ENCODE assay signal across 2 cellular contexts in the genomic region with DNA sequence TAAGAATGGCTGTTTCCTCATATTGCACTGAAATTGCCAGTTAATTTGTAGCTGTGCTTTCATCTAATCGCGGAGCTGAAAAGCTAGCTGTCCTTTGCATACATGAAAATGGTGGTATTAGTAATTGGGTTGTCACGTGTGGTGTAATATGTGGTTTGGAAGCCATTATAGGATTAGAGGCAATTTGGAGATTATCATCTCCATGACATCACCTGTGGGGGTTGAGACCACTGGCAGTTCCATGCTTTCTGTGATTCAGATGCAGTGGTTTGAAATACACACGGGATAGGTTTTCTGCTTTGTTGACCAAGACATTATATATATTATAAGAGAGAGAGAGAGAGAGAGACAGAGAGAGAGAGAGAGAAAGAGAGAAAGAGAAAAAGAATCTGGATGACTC.
TF ChIP-seq lines count a peak whose summit lies in the region.

No MANE protein-coding gene starts in this region.

TF ChIP-seq in SK-N-SH, 30 proteins besides CTCF, POLR2A, EP300 and RAD21 (continued from another document):
- TF ChIP-seq, protein P1, sequence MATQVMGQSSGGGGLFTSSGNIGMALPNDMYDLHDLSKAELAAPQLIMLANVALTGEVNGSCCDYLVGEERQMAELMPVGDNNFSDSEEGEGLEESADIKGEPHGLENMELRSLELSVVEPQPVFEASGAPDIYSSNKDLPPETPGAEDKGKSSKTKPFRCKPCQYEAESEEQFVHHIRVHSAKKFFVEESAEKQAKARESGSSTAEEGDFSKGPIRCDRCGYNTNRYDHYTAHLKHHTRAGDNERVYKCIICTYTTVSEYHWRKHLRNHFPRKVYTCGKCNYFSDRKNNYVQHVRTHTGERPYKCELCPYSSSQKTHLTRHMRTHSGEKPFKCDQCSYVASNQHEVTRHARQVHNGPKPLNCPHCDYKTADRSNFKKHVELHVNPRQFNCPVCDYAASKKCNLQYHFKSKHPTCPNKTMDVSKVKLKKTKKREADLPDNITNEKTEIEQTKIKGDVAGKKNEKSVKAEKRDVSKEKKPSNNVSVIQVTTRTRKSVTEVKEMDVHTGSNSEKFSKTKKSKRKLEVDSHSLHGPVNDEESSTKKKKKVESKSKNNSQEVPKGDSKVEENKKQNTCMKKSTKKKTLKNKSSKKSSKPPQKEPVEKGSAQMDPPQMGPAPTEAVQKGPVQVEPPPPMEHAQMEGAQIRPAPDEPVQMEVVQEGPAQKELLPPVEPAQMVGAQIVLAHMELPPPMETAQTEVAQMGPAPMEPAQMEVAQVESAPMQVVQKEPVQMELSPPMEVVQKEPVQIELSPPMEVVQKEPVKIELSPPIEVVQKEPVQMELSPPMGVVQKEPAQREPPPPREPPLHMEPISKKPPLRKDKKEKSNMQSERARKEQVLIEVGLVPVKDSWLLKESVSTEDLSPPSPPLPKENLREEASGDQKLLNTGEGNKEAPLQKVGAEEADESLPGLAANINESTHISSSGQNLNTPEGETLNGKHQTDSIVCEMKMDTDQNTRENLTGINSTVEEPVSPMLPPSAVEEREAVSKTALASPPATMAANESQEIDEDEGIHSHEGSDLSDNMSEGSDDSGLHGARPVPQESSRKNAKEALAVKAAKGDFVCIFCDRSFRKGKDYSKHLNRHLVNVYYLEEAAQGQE (IDR thresholded peaks at IDR 0.05; ENCODE audit: low read depth, low read length), result no peak
- TF ChIP-seq SIN3A (IDR thresholded peaks at IDR 0.05; ENCODE audit: borderline replicate concordance, low read depth, low read length) (no peak), MXI1 (IDR thresholded peaks at IDR 0.05; ENCODE audit: low read depth, low read length) (no peak), RCOR1 (IDR thresholded peaks at IDR 0.05; ENCODE audit: low read length) (no peak), FOXJ3 (CRISPR knock-in tag; IDR thresholded peaks at IDR 0.05) (no peak), RFX5 (IDR thresholded peaks at IDR 0.05; ENCODE audit: low read length) (no peak), FOSL2 (IDR thresholded peaks at IDR 0.05; ENCODE audit: borderline replicate concordance, low read depth) (no peak), POLR2AphosphoS5 (IDR thresholded peaks at IDR 0.05; ENCODE audit: low read depth, low read length) (no peak)
- TF ChIP-seq, protein P2, sequence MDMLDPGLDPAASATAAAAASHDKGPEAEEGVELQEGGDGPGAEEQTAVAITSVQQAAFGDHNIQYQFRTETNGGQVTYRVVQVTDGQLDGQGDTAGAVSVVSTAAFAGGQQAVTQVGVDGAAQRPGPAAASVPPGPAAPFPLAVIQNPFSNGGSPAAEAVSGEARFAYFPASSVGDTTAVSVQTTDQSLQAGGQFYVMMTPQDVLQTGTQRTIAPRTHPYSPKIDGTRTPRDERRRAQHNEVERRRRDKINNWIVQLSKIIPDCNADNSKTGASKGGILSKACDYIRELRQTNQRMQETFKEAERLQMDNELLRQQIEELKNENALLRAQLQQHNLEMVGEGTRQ (IDR thresholded peaks at IDR 0.05; ENCODE audit: borderline replicate concordance, low read depth, low read length), result no peak
- TF ChIP-seq, protein P3, sequence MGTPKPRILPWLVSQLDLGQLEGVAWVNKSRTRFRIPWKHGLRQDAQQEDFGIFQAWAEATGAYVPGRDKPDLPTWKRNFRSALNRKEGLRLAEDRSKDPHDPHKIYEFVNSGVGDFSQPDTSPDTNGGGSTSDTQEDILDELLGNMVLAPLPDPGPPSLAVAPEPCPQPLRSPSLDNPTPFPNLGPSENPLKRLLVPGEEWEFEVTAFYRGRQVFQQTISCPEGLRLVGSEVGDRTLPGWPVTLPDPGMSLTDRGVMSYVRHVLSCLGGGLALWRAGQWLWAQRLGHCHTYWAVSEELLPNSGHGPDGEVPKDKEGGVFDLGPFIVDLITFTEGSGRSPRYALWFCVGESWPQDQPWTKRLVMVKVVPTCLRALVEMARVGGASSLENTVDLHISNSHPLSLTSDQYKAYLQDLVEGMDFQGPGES (IDR thresholded peaks at IDR 0.05; ENCODE audit: low read depth, low read length), result no peak

TF ChIP-seq in SK-N-SH treated with all-trans-retinoic acid at 6 μM for 48 hours, 23 proteins besides CTCF, POLR2A, EP300 and RAD21 (continued from another document):
- TF ChIP-seq, protein P4, sequence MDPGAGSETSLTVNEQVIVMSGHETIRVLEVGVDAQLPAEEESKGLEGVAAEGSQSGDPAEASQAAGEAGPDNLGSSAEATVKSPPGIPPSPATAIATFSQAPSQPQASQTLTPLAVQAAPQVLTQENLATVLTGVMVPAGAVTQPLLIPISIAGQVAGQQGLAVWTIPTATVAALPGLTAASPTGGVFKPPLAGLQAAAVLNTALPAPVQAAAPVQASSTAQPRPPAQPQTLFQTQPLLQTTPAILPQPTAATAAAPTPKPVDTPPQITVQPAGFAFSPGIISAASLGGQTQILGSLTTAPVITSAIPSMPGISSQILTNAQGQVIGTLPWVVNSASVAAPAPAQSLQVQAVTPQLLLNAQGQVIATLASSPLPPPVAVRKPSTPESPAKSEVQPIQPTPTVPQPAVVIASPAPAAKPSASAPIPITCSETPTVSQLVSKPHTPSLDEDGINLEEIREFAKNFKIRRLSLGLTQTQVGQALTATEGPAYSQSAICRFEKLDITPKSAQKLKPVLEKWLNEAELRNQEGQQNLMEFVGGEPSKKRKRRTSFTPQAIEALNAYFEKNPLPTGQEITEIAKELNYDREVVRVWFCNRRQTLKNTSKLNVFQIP (CRISPR knock-in tag; IDR thresholded peaks at IDR 0.05; ENCODE audit: borderline replicate concordance, low read depth), result no peak
- no peak for TF ChIP-seq SNAI2 (CRISPR knock-in tag; IDR thresholded peaks at IDR 0.05)
- no peak for TF ChIP-seq ZNF565 (CRISPR knock-in tag; conservative IDR thresholded peaks at IDR 0.05; ENCODE audit: low read depth)
- no peak for TF ChIP-seq ESRRG (CRISPR knock-in tag; IDR thresholded peaks at IDR 0.05)
- TF ChIP-seq BACH2 (CRISPR knock-in tag; IDR thresholded peaks at IDR 0.05; ENCODE audit: borderline replicate concordance), result no peak
- no peak for TF ChIP-seq OSR1 (CRISPR knock-in tag; IDR thresholded peaks at IDR 0.05)
- no peak for TF ChIP-seq ZFP30 (CRISPR knock-in tag; IDR thresholded peaks at IDR 0.05)
- TF ChIP-seq ZFP3 (CRISPR knock-in tag; IDR thresholded peaks at IDR 0.05), result no peak
- TF ChIP-seq, protein P5, sequence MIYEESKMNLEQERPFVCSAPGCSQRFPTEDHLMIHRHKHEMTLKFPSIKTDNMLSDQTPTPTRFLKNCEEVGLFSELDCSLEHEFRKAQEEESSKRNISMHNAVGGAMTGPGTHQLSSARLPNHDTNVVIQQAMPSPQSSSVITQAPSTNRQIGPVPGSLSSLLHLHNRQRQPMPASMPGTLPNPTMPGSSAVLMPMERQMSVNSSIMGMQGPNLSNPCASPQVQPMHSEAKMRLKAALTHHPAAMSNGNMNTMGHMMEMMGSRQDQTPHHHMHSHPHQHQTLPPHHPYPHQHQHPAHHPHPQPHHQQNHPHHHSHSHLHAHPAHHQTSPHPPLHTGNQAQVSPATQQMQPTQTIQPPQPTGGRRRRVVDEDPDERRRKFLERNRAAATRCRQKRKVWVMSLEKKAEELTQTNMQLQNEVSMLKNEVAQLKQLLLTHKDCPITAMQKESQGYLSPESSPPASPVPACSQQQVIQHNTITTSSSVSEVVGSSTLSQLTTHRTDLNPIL (CRISPR knock-in tag; IDR thresholded peaks at IDR 0.05; ENCODE audit: low read depth), result no peak
